1 cellular context compared by ENCODE assay signal in the genomic region with DNA sequence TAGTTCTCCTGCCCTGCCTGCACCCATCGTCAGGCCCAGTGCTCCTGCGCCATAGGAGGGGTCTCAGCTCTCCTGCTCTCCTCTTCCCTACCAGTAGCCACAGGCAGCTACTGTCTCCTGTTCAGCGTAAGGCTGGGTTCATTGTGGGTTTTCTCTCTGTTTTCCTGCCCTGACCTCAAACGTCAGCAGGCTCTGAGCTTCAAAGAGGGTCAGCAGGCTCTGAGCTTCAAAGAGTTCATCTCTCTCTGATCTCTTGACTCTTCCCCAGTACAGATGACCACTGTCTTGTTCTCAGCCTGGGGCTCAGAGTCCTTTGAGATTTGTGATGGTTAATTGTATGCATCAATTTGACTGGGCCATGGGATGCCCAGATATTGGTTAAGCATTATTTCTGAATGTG.
TF ChIP-seq lines count a peak whose summit lies in the region.

No MANE protein-coding gene starts in this region.

TF ChIP-seq in HepG2, 621 proteins besides CTCF, POLR2A, EP300 and RAD21 (continued from another document and continues in another):
- TF ChIP-seq, protein P1, sequence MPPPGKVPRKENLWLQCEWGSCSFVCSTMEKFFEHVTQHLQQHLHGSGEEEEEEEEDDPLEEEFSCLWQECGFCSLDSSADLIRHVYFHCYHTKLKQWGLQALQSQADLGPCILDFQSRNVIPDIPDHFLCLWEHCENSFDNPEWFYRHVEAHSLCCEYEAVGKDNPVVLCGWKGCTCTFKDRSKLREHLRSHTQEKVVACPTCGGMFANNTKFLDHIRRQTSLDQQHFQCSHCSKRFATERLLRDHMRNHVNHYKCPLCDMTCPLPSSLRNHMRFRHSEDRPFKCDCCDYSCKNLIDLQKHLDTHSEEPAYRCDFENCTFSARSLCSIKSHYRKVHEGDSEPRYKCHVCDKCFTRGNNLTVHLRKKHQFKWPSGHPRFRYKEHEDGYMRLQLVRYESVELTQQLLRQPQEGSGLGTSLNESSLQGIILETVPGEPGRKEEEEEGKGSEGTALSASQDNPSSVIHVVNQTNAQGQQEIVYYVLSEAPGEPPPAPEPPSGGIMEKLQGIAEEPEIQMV (CRISPR knock-in tag; IDR thresholded peaks at IDR 0.05; ENCODE audit: low read depth), result peak; percentile 64; the same call in 1 of the 2 replicates
- TF ChIP-seq TEAD3 (CRISPR knock-in tag; optimal IDR thresholded peaks at IDR 0.05; ENCODE audit: borderline replicate concordance) (peak; percentile 77), TAF1 (CRISPR knock-in tag; IDR thresholded peaks at IDR 0.05) (peak; percentile 29; the same call in 1 of the 2 replicates), ZSCAN25 (CRISPR knock-in tag; IDR thresholded peaks at IDR 0.05) (peak; percentile 74), RXRB (CRISPR knock-in tag; IDR thresholded peaks at IDR 0.05; ENCODE audit: borderline replicate concordance) (peak; percentile 90), CHCHD3 (CRISPR knock-in tag; IDR thresholded peaks at IDR 0.05) (no peak), POLR2AphosphoS5 (IDR thresholded peaks at IDR 0.05; ENCODE audit: low read depth, low read length) (peak; percentile 63; the same call in 1 of the 2 replicates), FOSL2 (CRISPR knock-in tag; IDR thresholded peaks at IDR 0.05) (peak; percentile 57), ZNF468 (CRISPR knock-in tag; IDR thresholded peaks at IDR 0.05) (no peak), PHF20 (CRISPR knock-in tag; IDR thresholded peaks at IDR 0.05) (peak; percentile 20; the same call in 1 of the 2 replicates), ZNF431 (CRISPR knock-in tag; IDR thresholded peaks at IDR 0.05; ENCODE audit: borderline replicate concordance, low read depth) (peak; percentile 61; the same call in 1 of the 2 replicates), ZBTB38 (CRISPR knock-in tag; IDR thresholded peaks at IDR 0.05) (peak; percentile 17; the same call in 1 of the 2 replicates), RARA (CRISPR knock-in tag; IDR thresholded peaks at IDR 0.05) (peak; percentile 95), REPIN1 (CRISPR knock-in tag; IDR thresholded peaks at IDR 0.05; ENCODE audit: borderline replicate concordance, low read depth) (peak; percentile 66; the same call in 1 of the 2 replicates), DPF2 (CRISPR knock-in tag; IDR thresholded peaks at IDR 0.05; ENCODE audit: borderline replicate concordance, low read depth) (peak; percentile 88), NCOA2 (CRISPR knock-in tag; IDR thresholded peaks at IDR 0.05) (peak; percentile 91), KLF6 (CRISPR knock-in tag; IDR thresholded peaks at IDR 0.05) (no peak), RORA (CRISPR knock-in tag; IDR thresholded peaks at IDR 0.05) (no peak), MEF2D (CRISPR knock-in tag; IDR thresholded peaks at IDR 0.05) (peak; percentile 66; the same call in 1 of the 2 replicates), GATAD2A (CRISPR knock-in tag; IDR thresholded peaks at IDR 0.05) (peak; percentile 84), GFI1 (CRISPR knock-in tag; IDR thresholded peaks at IDR 0.05; ENCODE audit: borderline replicate concordance) (peak; percentile 61; the same call in 1 of the 2 replicates), ZNF253 (CRISPR knock-in tag; IDR thresholded peaks at IDR 0.05; ENCODE audit: borderline replicate concordance) (no peak), RFXAP (CRISPR knock-in tag; IDR thresholded peaks at IDR 0.05; ENCODE audit: borderline replicate concordance) (peak; percentile 41; the same call in 1 of the 2 replicates), FOXJ3 (CRISPR knock-in tag; IDR thresholded peaks at IDR 0.05; ENCODE audit: borderline replicate concordance) (peak; percentile 69; the same call in 1 of the 2 replicates), NR2F1 (CRISPR knock-in tag; IDR thresholded peaks at IDR 0.05) (peak; percentile 93 to 95), MYC (CRISPR knock-in tag; IDR thresholded peaks at IDR 0.05; ENCODE audit: borderline replicate concordance) (no peak), MED1 (CRISPR knock-in tag; IDR thresholded peaks at IDR 0.05) (peak; percentile 91), ZNF101 (CRISPR knock-in tag; IDR thresholded peaks at IDR 0.05; ENCODE audit: borderline replicate concordance, low read depth) (no peak), ZFP90 (CRISPR knock-in tag; IDR thresholded peaks at IDR 0.05; ENCODE audit: borderline replicate concordance) (0 out of 2 replicates have a peak, but pooled peaks have one; percentile 60), CCAR2 (optimal IDR thresholded peaks at IDR 0.05; ENCODE audit: low read depth, low read length) (peak; percentile 74), SIX1 (CRISPR knock-in tag; IDR thresholded peaks at IDR 0.05; ENCODE audit: borderline replicate concordance) (peak; percentile 74; the same call in 1 of the 2 replicates)
- TF ChIP-seq, protein P2, sequence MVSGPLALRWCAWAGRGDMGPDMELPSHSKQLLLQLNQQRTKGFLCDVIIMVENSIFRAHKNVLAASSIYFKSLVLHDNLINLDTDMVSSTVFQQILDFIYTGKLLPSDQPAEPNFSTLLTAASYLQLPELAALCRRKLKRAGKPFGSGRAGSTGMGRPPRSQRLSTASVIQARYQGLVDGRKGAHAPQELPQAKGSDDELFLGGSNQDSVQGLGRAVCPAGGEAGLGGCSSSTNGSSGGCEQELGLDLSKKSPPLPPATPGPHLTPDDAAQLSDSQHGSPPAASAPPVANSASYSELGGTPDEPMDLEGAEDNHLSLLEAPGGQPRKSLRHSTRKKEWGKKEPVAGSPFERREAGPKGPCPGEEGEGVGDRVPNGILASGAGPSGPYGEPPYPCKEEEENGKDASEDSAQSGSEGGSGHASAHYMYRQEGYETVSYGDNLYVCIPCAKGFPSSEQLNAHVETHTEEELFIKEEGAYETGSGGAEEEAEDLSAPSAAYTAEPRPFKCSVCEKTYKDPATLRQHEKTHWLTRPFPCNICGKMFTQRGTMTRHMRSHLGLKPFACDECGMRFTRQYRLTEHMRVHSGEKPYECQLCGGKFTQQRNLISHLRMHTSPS (CRISPR knock-in tag; IDR thresholded peaks at IDR 0.05; ENCODE audit: low read depth), result no peak
- TF ChIP-seq, protein P3, sequence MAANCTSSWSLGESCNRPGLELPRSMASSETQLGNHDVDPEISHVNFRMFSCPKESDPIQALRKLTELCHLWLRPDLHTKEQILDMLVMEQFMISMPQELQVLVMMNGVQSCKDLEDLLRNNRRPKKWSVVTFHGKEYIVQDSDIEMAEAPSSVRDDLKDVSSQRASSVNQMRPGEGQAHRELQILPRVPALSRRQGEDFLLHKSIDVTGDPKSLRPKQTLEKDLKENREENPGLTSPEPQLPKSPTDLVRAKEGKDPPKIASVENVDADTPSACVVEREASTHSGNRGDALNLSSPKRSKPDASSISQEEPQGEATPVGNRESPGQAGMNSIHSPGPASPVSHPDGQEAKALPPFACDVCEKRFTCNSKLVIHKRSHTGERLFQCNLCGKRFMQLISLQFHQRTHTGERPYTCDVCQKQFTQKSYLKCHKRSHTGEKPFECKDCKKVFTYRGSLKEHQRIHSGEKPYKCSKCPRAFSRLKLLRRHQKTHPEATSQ (CRISPR knock-in tag; IDR thresholded peaks at IDR 0.05; ENCODE audit: borderline replicate concordance), result peak; percentile 60; the same call in 1 of the 2 replicates
- TF ChIP-seq, protein P4, sequence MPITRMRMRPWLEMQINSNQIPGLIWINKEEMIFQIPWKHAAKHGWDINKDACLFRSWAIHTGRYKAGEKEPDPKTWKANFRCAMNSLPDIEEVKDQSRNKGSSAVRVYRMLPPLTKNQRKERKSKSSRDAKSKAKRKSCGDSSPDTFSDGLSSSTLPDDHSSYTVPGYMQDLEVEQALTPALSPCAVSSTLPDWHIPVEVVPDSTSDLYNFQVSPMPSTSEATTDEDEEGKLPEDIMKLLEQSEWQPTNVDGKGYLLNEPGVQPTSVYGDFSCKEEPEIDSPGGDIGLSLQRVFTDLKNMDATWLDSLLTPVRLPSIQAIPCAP (CRISPR knock-in tag; IDR thresholded peaks at IDR 0.05; ENCODE audit: low read depth), result 0 out of 2 replicates have a peak, but pooled peaks have one; percentile 25
- TF ChIP-seq, protein P5, sequence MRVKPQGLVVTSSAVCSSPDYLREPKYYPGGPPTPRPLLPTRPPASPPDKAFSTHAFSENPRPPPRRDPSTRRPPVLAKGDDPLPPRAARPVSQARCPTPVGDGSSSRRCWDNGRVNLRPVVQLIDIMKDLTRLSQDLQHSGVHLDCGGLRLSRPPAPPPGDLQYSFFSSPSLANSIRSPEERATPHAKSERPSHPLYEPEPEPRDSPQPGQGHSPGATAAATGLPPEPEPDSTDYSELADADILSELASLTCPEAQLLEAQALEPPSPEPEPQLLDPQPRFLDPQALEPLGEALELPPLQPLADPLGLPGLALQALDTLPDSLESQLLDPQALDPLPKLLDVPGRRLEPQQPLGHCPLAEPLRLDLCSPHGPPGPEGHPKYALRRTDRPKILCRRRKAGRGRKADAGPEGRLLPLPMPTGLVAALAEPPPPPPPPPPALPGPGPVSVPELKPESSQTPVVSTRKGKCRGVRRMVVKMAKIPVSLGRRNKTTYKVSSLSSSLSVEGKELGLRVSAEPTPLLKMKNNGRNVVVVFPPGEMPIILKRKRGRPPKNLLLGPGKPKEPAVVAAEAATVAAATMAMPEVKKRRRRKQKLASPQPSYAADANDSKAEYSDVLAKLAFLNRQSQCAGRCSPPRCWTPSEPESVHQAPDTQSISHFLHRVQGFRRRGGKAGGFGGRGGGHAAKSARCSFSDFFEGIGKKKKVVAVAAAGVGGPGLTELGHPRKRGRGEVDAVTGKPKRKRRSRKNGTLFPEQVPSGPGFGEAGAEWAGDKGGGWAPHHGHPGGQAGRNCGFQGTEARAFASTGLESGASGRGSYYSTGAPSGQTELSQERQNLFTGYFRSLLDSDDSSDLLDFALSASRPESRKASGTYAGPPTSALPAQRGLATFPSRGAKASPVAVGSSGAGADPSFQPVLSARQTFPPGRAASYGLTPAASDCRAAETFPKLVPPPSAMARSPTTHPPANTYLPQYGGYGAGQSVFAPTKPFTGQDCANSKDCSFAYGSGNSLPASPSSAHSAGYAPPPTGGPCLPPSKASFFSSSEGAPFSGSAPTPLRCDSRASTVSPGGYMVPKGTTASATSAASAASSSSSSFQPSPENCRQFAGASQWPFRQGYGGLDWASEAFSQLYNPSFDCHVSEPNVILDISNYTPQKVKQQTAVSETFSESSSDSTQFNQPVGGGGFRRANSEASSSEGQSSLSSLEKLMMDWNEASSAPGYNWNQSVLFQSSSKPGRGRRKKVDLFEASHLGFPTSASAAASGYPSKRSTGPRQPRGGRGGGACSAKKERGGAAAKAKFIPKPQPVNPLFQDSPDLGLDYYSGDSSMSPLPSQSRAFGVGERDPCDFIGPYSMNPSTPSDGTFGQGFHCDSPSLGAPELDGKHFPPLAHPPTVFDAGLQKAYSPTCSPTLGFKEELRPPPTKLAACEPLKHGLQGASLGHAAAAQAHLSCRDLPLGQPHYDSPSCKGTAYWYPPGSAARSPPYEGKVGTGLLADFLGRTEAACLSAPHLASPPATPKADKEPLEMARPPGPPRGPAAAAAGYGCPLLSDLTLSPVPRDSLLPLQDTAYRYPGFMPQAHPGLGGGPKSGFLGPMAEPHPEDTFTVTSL (CRISPR knock-in tag; IDR thresholded peaks at IDR 0.05; ENCODE audit: borderline replicate concordance), result peak; percentile 87; the same call in 1 of the 2 replicates
- TF ChIP-seq, protein P6, sequence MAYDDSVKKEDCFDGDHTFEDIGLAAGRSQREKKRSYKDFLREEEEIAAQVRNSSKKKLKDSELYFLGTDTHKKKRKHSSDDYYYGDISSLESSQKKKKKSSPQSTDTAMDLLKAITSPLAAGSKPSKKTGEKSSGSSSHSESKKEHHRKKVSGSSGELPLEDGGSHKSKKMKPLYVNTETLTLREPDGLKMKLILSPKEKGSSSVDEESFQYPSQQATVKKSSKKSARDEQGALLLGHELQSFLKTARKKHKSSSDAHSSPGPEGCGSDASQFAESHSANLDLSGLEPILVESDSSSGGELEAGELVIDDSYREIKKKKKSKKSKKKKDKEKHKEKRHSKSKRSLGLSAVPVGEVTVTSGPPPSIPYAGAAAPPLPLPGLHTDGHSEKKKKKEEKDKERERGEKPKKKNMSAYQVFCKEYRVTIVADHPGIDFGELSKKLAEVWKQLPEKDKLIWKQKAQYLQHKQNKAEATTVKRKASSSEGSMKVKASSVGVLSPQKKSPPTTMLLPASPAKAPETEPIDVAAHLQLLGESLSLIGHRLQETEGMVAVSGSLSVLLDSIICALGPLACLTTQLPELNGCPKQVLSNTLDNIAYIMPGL (CRISPR knock-in tag; IDR thresholded peaks at IDR 0.05; ENCODE audit: borderline replicate concordance in 1 of 2, low read depth in 1 of 2), result no peak
- TF ChIP-seq, protein P7, sequence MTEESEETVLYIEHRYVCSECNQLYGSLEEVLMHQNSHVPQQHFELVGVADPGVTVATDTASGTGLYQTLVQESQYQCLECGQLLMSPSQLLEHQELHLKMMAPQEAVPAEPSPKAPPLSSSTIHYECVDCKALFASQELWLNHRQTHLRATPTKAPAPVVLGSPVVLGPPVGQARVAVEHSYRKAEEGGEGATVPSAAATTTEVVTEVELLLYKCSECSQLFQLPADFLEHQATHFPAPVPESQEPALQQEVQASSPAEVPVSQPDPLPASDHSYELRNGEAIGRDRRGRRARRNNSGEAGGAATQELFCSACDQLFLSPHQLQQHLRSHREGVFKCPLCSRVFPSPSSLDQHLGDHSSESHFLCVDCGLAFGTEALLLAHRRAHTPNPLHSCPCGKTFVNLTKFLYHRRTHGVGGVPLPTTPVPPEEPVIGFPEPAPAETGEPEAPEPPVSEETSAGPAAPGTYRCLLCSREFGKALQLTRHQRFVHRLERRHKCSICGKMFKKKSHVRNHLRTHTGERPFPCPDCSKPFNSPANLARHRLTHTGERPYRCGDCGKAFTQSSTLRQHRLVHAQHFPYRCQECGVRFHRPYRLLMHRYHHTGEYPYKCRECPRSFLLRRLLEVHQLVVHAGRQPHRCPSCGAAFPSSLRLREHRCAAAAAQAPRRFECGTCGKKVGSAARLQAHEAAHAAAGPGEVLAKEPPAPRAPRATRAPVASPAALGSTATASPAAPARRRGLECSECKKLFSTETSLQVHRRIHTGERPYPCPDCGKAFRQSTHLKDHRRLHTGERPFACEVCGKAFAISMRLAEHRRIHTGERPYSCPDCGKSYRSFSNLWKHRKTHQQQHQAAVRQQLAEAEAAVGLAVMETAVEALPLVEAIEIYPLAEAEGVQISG (CRISPR knock-in tag; IDR thresholded peaks at IDR 0.05), result peak; percentile 44; the same call in 1 of the 2 replicates
- TF ChIP-seq, protein P8, sequence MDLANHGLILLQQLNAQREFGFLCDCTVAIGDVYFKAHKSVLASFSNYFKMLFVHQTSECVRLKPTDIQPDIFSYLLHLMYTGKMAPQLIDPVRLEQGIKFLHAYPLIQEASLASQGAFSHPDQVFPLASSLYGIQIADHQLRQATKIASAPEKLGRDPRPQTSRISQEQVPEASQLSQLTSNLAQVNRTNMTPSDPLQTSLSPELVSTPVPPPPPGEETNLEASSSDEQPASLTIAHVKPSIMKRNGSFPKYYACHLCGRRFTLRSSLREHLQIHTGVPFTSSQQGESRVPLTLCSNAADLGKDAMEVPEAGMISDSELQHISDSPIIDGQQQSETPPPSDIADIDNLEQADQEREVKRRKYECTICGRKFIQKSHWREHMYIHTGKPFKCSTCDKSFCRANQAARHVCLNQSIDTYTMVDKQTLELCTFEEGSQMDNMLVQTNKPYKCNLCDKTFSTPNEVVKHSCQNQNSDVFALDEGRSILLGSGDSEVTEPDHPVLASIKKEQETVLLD (CRISPR knock-in tag; IDR thresholded peaks at IDR 0.05; ENCODE audit: low read depth), result no peak
- TF ChIP-seq, protein P9, sequence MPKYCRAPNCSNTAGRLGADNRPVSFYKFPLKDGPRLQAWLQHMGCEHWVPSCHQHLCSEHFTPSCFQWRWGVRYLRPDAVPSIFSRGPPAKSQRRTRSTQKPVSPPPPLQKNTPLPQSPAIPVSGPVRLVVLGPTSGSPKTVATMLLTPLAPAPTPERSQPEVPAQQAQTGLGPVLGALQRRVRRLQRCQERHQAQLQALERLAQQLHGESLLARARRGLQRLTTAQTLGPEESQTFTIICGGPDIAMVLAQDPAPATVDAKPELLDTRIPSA (CRISPR knock-in tag; IDR thresholded peaks at IDR 0.05; ENCODE audit: borderline replicate concordance), result no peak
